Comparison of ENCODE assay signal across 16 cellular contexts in genomic region chr17:80863626-80864025, GRCh38.
DNase-seq lines count a peak whose midpoint lies in the region; ATAC-seq and TF ChIP-seq lines count a peak whose summit lies in the region.
"Had no signal": no experiment of that assay in that cellular context is flagged by ENCODE, and none has a peak within 500 bp of the region (broad histone marks: within the 10 kb centered on the region; RNA-seq: fewer than 3 reads in every experiment).

No MANE protein-coding gene starts in this region.

- no peak overlapping the region; the same call in 2 of the 3 replicates for H2BK15ac ChIP-seq in IMR-90 (ENCODE audit: low read depth, low read length)

- H3K9me3 Mint-ChIP-seq in activated CD4-positive, alpha-beta T cell treated with anti-CD3 and anti-CD28 coated beads, Interleukin-2, amount 10 ng/mL, durations not matched to agents 7 days and 5 days, result peaks cover 16% of the 10 kb centered on the region
- H3K9me3 Mint-ChIP-seq in activated T-helper 17 cell treated with anti-CD3 and anti-CD28 coated beads, Interleukin-2, amount 50 U/mL, for 72 hours, result no peaks in the 10 kb centered on the region

- H2AK9ac ChIP-seq in IMR-90 (replicated peaks; ENCODE audit: low read depth, low read length, poor library complexity), result no peak overlapping the region

- no peak overlapping the region for H3K4me3 Mint-ChIP-seq in activated CD4-positive, alpha-beta T cell treated with anti-CD3 and anti-CD28 coated beads, Interleukin-2, amount 10 ng/mL, durations not matched to agents 7 days and 5 days
- peak overlapping the region; percentile 87 for H3K4me3 Mint-ChIP-seq in activated T-helper 17 cell treated with anti-CD3 and anti-CD28 coated beads, Interleukin-2, amount 50 U/mL, for 72 hours
- H3K4me3 Mint-ChIP-seq: H9 had no signal

- no peak overlapping the region for H2BK20ac ChIP-seq in IMR-90 (ENCODE audit: low read depth, low read length)

- H3K4me3 ChIP-seq in IMR-90 (ENCODE audit: insufficient read depth, low read depth, low read length), result no peak overlapping the region
- no peak overlapping the region for H3K4me3 ChIP-seq in left lung
- H3K4me3 ChIP-seq: A549 had no signal

- no peak overlapping the region for H4K8ac ChIP-seq in IMR-90 (ENCODE audit: low read depth in 2 of 2, low read length in 2 of 2)

- POLR2A ChIA-PET in activated CD4-positive, alpha-beta T cell treated with anti-CD3 and anti-CD28 coated beads, Interleukin-2, amount 10 ng/mL, durations not matched to agents 7 days and 5 days (lab: Charles Lee), result no interaction called here
- POLR2A ChIA-PET in IMR-90 (lab: Charles Lee; ENCODE audit: unreplicated experiment), result no interaction called here

- TF ChIP-seq POLR2A in IMR-90 (IDR thresholded peaks at IDR 0.05; ENCODE audit: low read depth, low read length), result no peak

- no peaks in the 10 kb centered on the region for H3K27me3 ChIP-seq in IMR-90 (ENCODE audit: control insufficient read depth, insufficient read depth, low read length)
- no peaks in the 10 kb centered on the region for H3K27me3 ChIP-seq in left lung

- H3K27ac Mint-ChIP-seq in activated CD4-positive, alpha-beta T cell treated with anti-CD3 and anti-CD28 coated beads, Interleukin-2, amount 10 ng/mL, durations not matched to agents 7 days and 5 days, result peak overlapping the region; percentile 69
- peak overlapping the region; percentile 78 for H3K27ac Mint-ChIP-seq in activated T-helper 17 cell treated with anti-CD3 and anti-CD28 coated beads, Interleukin-2, amount 50 U/mL, for 72 hours
- H3K27ac Mint-ChIP-seq: H9 had no signal

- WGBS in IMR-90 (ENCODE audit: extremely low coverage in 2 of 2, insufficient read length in 1 of 2), 2 experiments, result 96% methylated on average over 8 of the region's 13 CpGs; no CpG with 5 or more reads in 1 of the 2 experiments

- H4K20me1 ChIP-seq in IMR-90 (ENCODE audit: insufficient read depth, low read length), result no peaks in the 10 kb centered on the region

- H4K91ac ChIP-seq in IMR-90 (ENCODE audit: insufficient read depth, low read depth, low read length), result no peak overlapping the region

- no peak for DNase-seq in activated CD4-positive, alpha-beta T cell treated with anti-CD3 and anti-CD28 coated beads, Interleukin-2, amount 10 ng/mL, durations not matched to agents 7 days and 5 days
- DNase-seq in activated CD4-positive, alpha-beta T cell treated with anti-CD3 and anti-CD28 coated beads for 4 hours, result no peak
- no peak for DNase-seq in IMR-90
- DNase-seq in left lung, result peak; percentile 17 to 33
- no peak for DNase-seq in NCI-H1436 (lab: John Stamatoyannopoulos, UW)
- no peak for DNase-seq in EL
- DNase-seq: DMS153, H9, NCI-H1417, NCI-H2029, NCI-H2171 treated with DMSO at 0.1 percent for 48 hours, NCI-H510A had no signal

- no peak overlapping the region for H3K9ac ChIP-seq in IMR-90 (ENCODE audit: low read depth, low read length)

- no peaks in the 10 kb centered on the region for H3K9me3 ChIP-seq in IMR-90 (ENCODE audit: control insufficient read depth, insufficient read depth, low read length)
- no peaks in the 10 kb centered on the region for H3K9me3 ChIP-seq in left lung
- H3K9me3 ChIP-seq: A549 had no signal

- H3K18ac ChIP-seq in IMR-90 (ENCODE audit: low read depth, low read length), result no peak overlapping the region

- dilution Hi-C loops in IMR-90 (cut with HindIII; ENCODE audit: low sequenced_read_pairs, unreplicated experiment), result no loop called here

- no peak overlapping the region for H2BK120ac ChIP-seq in IMR-90 (ENCODE audit: low read depth, low read length)

- no peak for TF ChIP-seq RAD21 in IMR-90 (IDR thresholded peaks at IDR 0.05; ENCODE audit: low read length)

- H2BK5ac ChIP-seq in IMR-90 (ENCODE audit: low read depth, low read length, poor library complexity, severe bottlenecking), result no peak overlapping the region

- peaks cover 73% of the 10 kb centered on the region for H3K36me3 Mint-ChIP-seq in activated CD4-positive, alpha-beta T cell treated with anti-CD3 and anti-CD28 coated beads, Interleukin-2, amount 10 ng/mL, durations not matched to agents 7 days and 5 days (ENCODE audit: low read depth)
- H3K36me3 Mint-ChIP-seq in activated T-helper 17 cell treated with anti-CD3 and anti-CD28 coated beads, Interleukin-2, amount 50 U/mL, for 72 hours (ENCODE audit: low read depth), result peaks cover 57% of the 10 kb centered on the region

- no peaks in the 10 kb centered on the region for H3K27me3 Mint-ChIP-seq in activated CD4-positive, alpha-beta T cell treated with anti-CD3 and anti-CD28 coated beads, Interleukin-2, amount 10 ng/mL, durations not matched to agents 7 days and 5 days
- H3K27me3 Mint-ChIP-seq in activated T-helper 17 cell treated with anti-CD3 and anti-CD28 coated beads, Interleukin-2, amount 50 U/mL, for 72 hours, result no peaks in the 10 kb centered on the region

- TF ChIP-seq CTCF in IMR-90 (conservative IDR thresholded peaks at IDR 0.05; ENCODE audit: low read depth, low read length) (no peak), left lung (IDR thresholded peaks at IDR 0.05) (no peak)

- no peak overlapping the region for H3K14ac ChIP-seq in IMR-90 (replicated peaks; ENCODE audit: low read depth, low read length)

- intact Hi-C loops in IMR-90 (cut with micrococcal nuclease) (no loop called here), left lung (cut with DNase I) (loop anchor here in 1 of 2 donors (10.0 kb wide), 1 partner anchor 101 kb away; no protein-coding TSS in a partner anchor)

- no peak overlapping the region for H2AFZ ChIP-seq in IMR-90 (replicated peaks; ENCODE audit: low read length, poor library complexity)

- 0 out of 2 replicates have a peak overlapping the region, but pooled peaks have one; percentile 10 for H2AK5ac ChIP-seq in IMR-90 (ENCODE audit: low read depth, low read length)

- peaks cover 25% of the 10 kb centered on the region for H3K9me1 ChIP-seq in IMR-90 (ENCODE audit: insufficient read depth, low read length)

- no TSS peak for BruUV-seq in IMR-90 (replicated peaks; lab: Mats Ljungman, UMichigan)

- in situ Hi-C loops in IMR-90 (cut with MboI; ENCODE audit: low sequenced_read_pairs), result no loop called here

- H3K4ac ChIP-seq in IMR-90 (ENCODE audit: low read depth, low read length), result no peak overlapping the region

- peaks cover 92% of the 10 kb centered on the region for H3K4me1 Mint-ChIP-seq in activated CD4-positive, alpha-beta T cell treated with anti-CD3 and anti-CD28 coated beads, Interleukin-2, amount 10 ng/mL, durations not matched to agents 7 days and 5 days
- peaks cover 64% of the 10 kb centered on the region for H3K4me1 Mint-ChIP-seq in activated T-helper 17 cell treated with anti-CD3 and anti-CD28 coated beads, Interleukin-2, amount 50 U/mL, for 72 hours

- H3K79me1 ChIP-seq in IMR-90 (ENCODE audit: low read depth in 1 of 2, low read length in 2 of 2), result peaks cover 3 to 28% of the 10 kb centered on the region in 2 experiments; a peak in 3 of 4 replicates

- H3K56ac ChIP-seq in IMR-90 (ENCODE audit: extremely low read depth, insufficient read depth, low read length), result no peak overlapping the region

- CTCF ChIA-PET in activated CD4-positive, alpha-beta T cell treated with anti-CD3 and anti-CD28 coated beads, Interleukin-2, amount 10 ng/mL, durations not matched to agents 7 days and 5 days (lab: Charles Lee), result interaction anchor here (0.6 to 1.1 kb wide), 2 partner anchors 15 to 24 kb away, joined by 3 to 4 read pairs; no protein-coding TSS in a partner anchor
- CTCF ChIA-PET in IMR-90 (lab: Yijun Ruan, JAX), result no interaction called here

- H3K36me3 ChIP-seq in IMR-90 (ENCODE audit: control insufficient read depth, insufficient read depth, low read length), result peaks cover 5% of the 10 kb centered on the region; the same call in 1 of the 2 replicates
- peaks cover 0 to 3% of the 10 kb centered on the region in 2 donors for H3K36me3 ChIP-seq in left lung

- H3K27ac ChIP-seq in IMR-90 (ENCODE audit: insufficient read depth, low read length), result no peak overlapping the region
- H3K27ac ChIP-seq in left lung, result no peak overlapping the region
- H3K27ac ChIP-seq: A549, C4-2B had no signal

- H3K4me2 ChIP-seq in IMR-90 (ENCODE audit: low read depth, low read length), result no peak overlapping the region
- H3K4me2 ChIP-seq: A549 had no signal

- ATAC-seq in IMR-90 (ENCODE audit: low read depth) (no peak), left lung (no peak), HG03139 (IDR thresholded peaks at IDR 0.05; ENCODE audit: unreplicated experiment) (no peak)
- no peak for ATAC-seq in activated T-helper 17 cell treated with anti-CD3 and anti-CD28 coated beads, Interleukin-2, amount 50 U/mL, for 72 hours (replicated peaks)
- ATAC-seq: A549 had no signal

- H4K5ac ChIP-seq in IMR-90 (ENCODE audit: low read depth, low read length), result no peak overlapping the region

- H3K23ac ChIP-seq in IMR-90 (ENCODE audit: low read depth, low read length), result no peak overlapping the region

- H3K4me1 ChIP-seq in IMR-90 (ENCODE audit: control insufficient read depth, insufficient read depth, low read length) (peaks cover 14% of the 10 kb centered on the region), left lung (peaks cover 3 to 25% of the 10 kb centered on the region in 2 donors)

TF ChIP-seq in IMR-90, 13 proteins besides CTCF, POLR2A, EP300 and RAD21:
- no peak for TF ChIP-seq MXI1 (IDR thresholded peaks at IDR 0.05; ENCODE audit: borderline replicate concordance, low read depth, low read length)
- no peak for TF ChIP-seq NFE2L2 (IDR thresholded peaks at IDR 0.05; ENCODE audit: low read depth, low read length)
- TF ChIP-seq BHLHE40 (IDR thresholded peaks at IDR 0.05; ENCODE audit: low read depth, low read length), result no peak
- no peak for TF ChIP-seq FOS (IDR thresholded peaks at IDR 0.05; ENCODE audit: low read depth, low read length)
- TF ChIP-seq CEBPB (IDR thresholded peaks at IDR 0.05; ENCODE audit: low read depth, low read length), result no peak

Comparison
In these comparisons a context has a peak if more than half of its experiments do, and no peak if none do; other contexts are left out.
1. DNase-seq: peak in left lung (2 of 2); none in activated CD4-positive, alpha-beta T cell treated with anti-CD3 and anti-CD28 coated beads, Interleukin-2, amount 10 ng/mL, durations not matched to agents 7 days and 5 days (single experiment), activated CD4-positive, alpha-beta T cell treated with anti-CD3 and anti-CD28 coated beads for 4 hours (0 of 2), IMR-90 (single experiment), NCI-H1436 (single experiment) and EL (single experiment).